8 cellular contexts compared by ENCODE assay signal in the genomic region with DNA sequence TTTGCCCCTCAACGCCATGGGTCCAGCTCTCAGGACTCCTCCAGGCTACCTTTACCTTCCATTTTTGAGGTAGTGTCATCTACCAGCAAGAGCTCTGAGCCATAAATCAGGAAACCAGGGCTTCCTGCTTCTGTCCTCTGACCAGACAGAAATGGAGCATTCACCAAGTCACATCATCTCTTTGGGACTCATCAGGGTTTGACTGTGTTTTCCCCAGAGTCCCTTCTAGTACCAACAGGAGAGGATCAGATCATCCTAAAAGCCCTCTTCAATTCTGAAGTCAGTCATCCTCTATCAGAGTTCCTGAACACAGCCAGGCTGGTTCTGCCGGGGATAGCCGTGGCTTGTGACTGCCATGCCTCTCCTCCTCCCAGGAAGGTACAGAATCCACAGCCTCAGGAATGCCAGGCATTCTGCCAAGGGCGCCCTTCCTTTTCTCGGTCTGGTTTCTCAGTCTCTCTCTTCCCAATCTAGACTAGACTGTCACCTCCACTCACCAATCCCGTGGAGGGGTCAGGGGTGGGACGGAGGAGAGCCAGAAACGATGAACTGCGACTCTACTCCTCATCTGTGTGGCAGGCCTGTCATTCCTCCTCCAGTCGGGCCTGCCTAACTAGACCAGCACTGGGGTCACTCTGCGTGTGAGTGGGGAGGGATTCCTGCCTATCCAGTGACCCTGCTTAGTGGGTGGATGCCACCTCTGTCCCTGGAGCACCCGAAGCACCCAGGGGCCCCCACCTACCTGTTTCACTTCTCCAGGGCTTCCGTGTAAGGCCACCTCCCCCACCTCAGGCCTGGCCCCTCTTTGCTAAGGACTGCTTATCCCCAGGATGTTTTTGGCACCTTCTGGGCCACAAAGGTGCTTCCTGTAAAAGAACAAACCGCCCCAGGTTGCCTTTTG. TPM values are rescaled to one million over a fixed set of nuclear protein-coding genes. Genes with fewer than 3 reads are reported as not detected.
A peak's percentile ranks its signal among the peaks of the same experiment; 100 is the strongest.
DNase-seq lines count a peak whose midpoint lies in the region; ATAC-seq, FAIRE-seq and TF ChIP-seq lines count a peak whose summit lies in the region.

No MANE protein-coding gene starts in this region.

- H4K20me1 ChIP-seq in GM12878 (ENCODE audit: control insufficient read depth, insufficient read depth) = no peaks in the 10 kb centered on the region
- no peaks in the 10 kb centered on the region for H4K20me1 ChIP-seq in HepG2 (ENCODE audit: insufficient read depth, low read length)

- H3K79me2 ChIP-seq in GM12878 (ENCODE audit: control insufficient read depth, insufficient read depth, low read length) = no peaks in the 10 kb centered on the region
- H3K79me2 ChIP-seq in HepG2 (ENCODE audit: insufficient read depth, low read length) = no peaks in the 10 kb centered on the region

- DNase-seq in Right ventricle myocardium superior (no peak), Right ventricle myocardium inferior (ENCODE audit: missing footprints) (no peak), NT2/D1 (ENCODE audit: low read depth, low spot score) (no peak), GM12878 (ENCODE audit: low read depth, low spot score) (no peak), HepG2 (ENCODE audit: low spot score) (peak; percentile 40), RKO (ENCODE audit: low spot score) (no peak), NCI-H2196 treated with DMSO at 0.1 percent for 48 hours (lab: John Stamatoyannopoulos, UW; ENCODE audit: unreplicated experiment) (no peak)

- FAIRE-seq in GM12878 (lab: Jason Lieb, UNC) (no peak), HepG2 (lab: Jason Lieb, UNC) (peak; percentile 32)

- intact Hi-C loops in Right ventricle myocardium superior (cut with DNase I) (no loop called here), Right ventricle myocardium inferior (cut with DNase I) (no loop called here), GM12878 (cut with micrococcal nuclease; ENCODE audit: unreplicated experiment) (no loop called here), HepG2 (cut with micrococcal nuclease; ENCODE audit: unreplicated experiment) (loop anchor here (1.0 kb wide), 2 partner anchors 9 to 41 kb away; no protein-coding TSS in a partner anchor)

- CTCF ChIA-PET in GM12878 (lab: Yijun Ruan, JAX) = interaction anchor here (0.7 to 32.0 kb wide), 5 partner anchors 8 to 405 kb away, joined by 3 to 939 read pairs (median 4); no protein-coding TSS in a partner anchor
- CTCF ChIA-PET in HepG2 (lab: Yijun Ruan, JAX; ENCODE audit: low intra/inter-chr PET ratio, low total read pairs) = no interaction called here

- H3K27ac ChIP-seq in GM12878 (ENCODE audit: control insufficient read depth, insufficient read depth) = peak overlapping the region; percentile 9
- H3K27ac ChIP-seq in HepG2 (ENCODE audit: extremely low read length, insufficient read depth, low read length) = peak overlapping the region; percentile 96
- H3K27ac ChIP-seq in temporal lobe (ENCODE audit: low read depth, low read length) = peak overlapping the region; percentile 98

- SMC1A ChIA-PET in GM12878 (lab: Charles Lee; ENCODE audit: uncharacterized antibody, unreplicated experiment) = interaction anchor here (0.6 to 10.3 kb wide), 11 partner anchors 14 to 482 kb away, joined by 3 to 85 read pairs (median 10); no protein-coding TSS in a partner anchor

- no peak for TF ChIP-seq CTCF in GM12878 (IDR thresholded peaks at IDR 0.05 in 2 of 3, conservative IDR thresholded peaks at IDR 0.05 in 1 of 3; ENCODE audit: control insufficient read depth in 2 of 3, extremely low read depth in 1 of 3, insufficient read depth in 1 of 3, low read depth in 3 of 3, low read length in 3 of 3)
- TF ChIP-seq CTCF in HepG2 (CRISPR knock-in tag; IDR thresholded peaks at IDR 0.05) = no peak; the same call in 1 of the 2 replicates

- peak overlapping the region; percentile 86 for H2AFZ ChIP-seq in GM12878 (ENCODE audit: control insufficient read depth, low read depth, low read length)
- peak overlapping the region; percentile 33 for H2AFZ ChIP-seq in HepG2 (ENCODE audit: low read length)

- peaks cover 22% of the 10 kb centered on the region for H3K4me1 ChIP-seq in NT2/D1 (ENCODE audit: insufficient read depth, insufficient read length)
- H3K4me1 ChIP-seq in GM12878 (ENCODE audit: control insufficient read depth, insufficient read depth, low read length) = peaks cover 30% of the 10 kb centered on the region
- H3K4me1 ChIP-seq in HepG2 (ENCODE audit: insufficient read depth, low read length) = peaks cover 95% of the 10 kb centered on the region

- H3K27me3 ChIP-seq in NT2/D1 (ENCODE audit: insufficient read depth, insufficient read length) = no peaks in the 10 kb centered on the region
- no peaks in the 10 kb centered on the region for H3K27me3 ChIP-seq in GM12878 (replicated peaks in 1 of 2; ENCODE audit: control insufficient read depth in 2 of 2, insufficient read depth in 2 of 2, low read length in 1 of 2)
- H3K27me3 ChIP-seq in HepG2 (ENCODE audit: control insufficient read depth in 1 of 2, insufficient read depth in 2 of 2, low read length in 2 of 2) = no peaks in the 10 kb centered on the region

- no peak for TF ChIP-seq RAD21 in GM12878 (IDR thresholded peaks at IDR 0.05; ENCODE audit: insufficient read depth, low read depth, low read length)
- no peak for TF ChIP-seq RAD21 in HepG2 (CRISPR knock-in tag; IDR thresholded peaks at IDR 0.05)

- no peak for TF ChIP-seq EP300 in GM12878 (IDR thresholded peaks at IDR 0.05; ENCODE audit: borderline replicate concordance in 1 of 2, control insufficient read depth in 1 of 2, low read depth in 2 of 2, low read length in 2 of 2)
- peak in 1 of 2 experiments; percentile 10; a peak in 1 of 4 replicates for TF ChIP-seq EP300 in HepG2 (IDR thresholded peaks at IDR 0.05; ENCODE audit: low read depth in 2 of 2, low read length in 2 of 2)
- no peak for TF ChIP-seq EP300 in HepG2 (CRISPR knock-in tag; IDR thresholded peaks at IDR 0.05; ENCODE audit: borderline replicate concordance)

- no peak overlapping the region for H3K4me3 ChIP-seq in NT2/D1 (ENCODE audit: insufficient read length, low read depth)
- no peak overlapping the region for H3K4me3 ChIP-seq in GM12878
- peak overlapping the region; percentile 53 to 76 (median 57) for H3K4me3 ChIP-seq in HepG2 (replicated peaks in 1 of 3; ENCODE audit: insufficient read depth in 1 of 3, low read depth in 2 of 3, low read length in 3 of 3)

- ATAC-seq in Right ventricle myocardium superior (ENCODE audit: poor library complexity) (peak; percentile 14), Right ventricle myocardium inferior (no peak), GM12878 (peak; percentile 12), HepG2 (peak; percentile 63)

- WGBS in GM12878 (ENCODE audit: insufficient coverage, insufficient replicate concordance, low lambda C conversion rate, missing lambda C conversion rate) = 20% methylated on average over 12 of the region's 14 CpGs
- WGBS in HepG2 (ENCODE audit: low lambda C conversion rate) = 0% methylated on average over 12 of the region's 14 CpGs

- POLR2A ChIA-PET in GM12878 (lab: Charles Lee) (interaction anchor here (0.9 to 3.5 kb wide), 5 partner anchors 11 to 46 kb away, joined by 3 to 15 read pairs (median 3); no protein-coding TSS in a partner anchor), HepG2 (lab: Yijun Ruan, JAX) (interaction anchor here (0.6 to 8.1 kb wide), 19 partner anchors 8 to 594 kb away, joined by 3 to 204 read pairs (median 6); partner anchors contain the start of genes CCNL1, SSR3 and TIPARP)

- no peaks in the 10 kb centered on the region for H3K9me3 ChIP-seq in NT2/D1 (ENCODE audit: insufficient read depth, low read length)
- no peaks in the 10 kb centered on the region for H3K9me3 ChIP-seq in GM12878 (replicated peaks; ENCODE audit: control insufficient read depth, insufficient read depth, low read length)
- H3K9me3 ChIP-seq in HepG2 (ENCODE audit: low read length) = no peaks in the 10 kb centered on the region

- TF ChIP-seq POLR2A in GM12878 (IDR thresholded peaks at IDR 0.05; ENCODE audit: low read depth, low read length) (no peak), HepG2 (IDR thresholded peaks at IDR 0.05; ENCODE audit: insufficient read depth in 1 of 2, low read depth in 2 of 2, low read length in 2 of 2) (peak in 1 of 2 experiments; percentile 60)

- no TSS peak for BruUV-seq in GM12878 (replicated peaks; lab: Mats Ljungman, UMichigan)
- TSS peak; percentile 96 for BruUV-seq in HepG2 (replicated peaks; lab: Mats Ljungman, UMichigan)

- H3K9ac ChIP-seq in NT2/D1 (ENCODE audit: insufficient read length, low read depth) (peak overlapping the region; percentile 32), GM12878 (ENCODE audit: control insufficient read depth, insufficient read depth, low read length) (no peak overlapping the region), HepG2 (ENCODE audit: insufficient read depth, low read depth, low read length) (peak overlapping the region; percentile 87)

- RAD21 ChIA-PET in GM12878 (lab: Charles Lee; ENCODE audit: unreplicated experiment) = interaction anchor here (0.8 to 13.8 kb wide), 7 partner anchors 8 to 574 kb away, joined by 3 to 153 read pairs (median 5); partner anchors contain the start of gene SSR3

- no peaks in the 10 kb centered on the region for H3K36me3 ChIP-seq in NT2/D1 (ENCODE audit: insufficient read depth, insufficient read length, low read length)
- no peaks in the 10 kb centered on the region for H3K36me3 ChIP-seq in GM12878 (ENCODE audit: control insufficient read depth in 2 of 2, insufficient read depth in 2 of 2, low read length in 1 of 2)
- H3K36me3 ChIP-seq in HepG2 (replicated peaks in 1 of 2; ENCODE audit: control insufficient read depth in 1 of 2, insufficient read depth in 2 of 2, low read length in 2 of 2) = no peaks in the 10 kb centered on the region

- in situ Hi-C loops in GM12878 (cut with MboI) = loop anchor here (25.0 kb wide), 1 partner anchor 967 kb away; no protein-coding TSS in a partner anchor
- in situ Hi-C loops in HepG2 (cut with HindIII; ENCODE audit: extremely low pct_ligation_motif_present, low pct_unique_long_range_greater_than_20kb) = loop anchor here (5.0 kb wide), 1 partner anchor 37 kb away; no protein-coding TSS in a partner anchor

- H3K4me2 ChIP-seq in GM12878 (ENCODE audit: control insufficient read depth, insufficient read depth) = peak overlapping the region; percentile 20; the same call in 1 of the 2 replicates
- H3K4me2 ChIP-seq in HepG2 (ENCODE audit: low read depth, low read length) = peak overlapping the region; percentile 98

RNA-seq across cellular contexts. Expression of gene CCNL1, which starts 30.9 kb away (rescaled TPM):
- 20.2 TPM for total RNA-seq in Right ventricle myocardium superior
- 21.2 TPM for total RNA-seq in Right ventricle myocardium inferior
- total RNA-seq in GM12878 (2013; cell fraction: nucleolus; rRNA removed) = 786 and 840 TPM in 2 replicates
- total RNA-seq in GM12878 (2014; rRNA removed) = 173 and 180 TPM in 2 replicates
- 125 and 134 TPM in 2 replicates for total RNA-seq in GM12878 (2014; rRNA removed; fragmentation: Illumina TruSeq; extraction: Trizol)
- 105 and 107 TPM in 2 replicates for total RNA-seq in GM12878 (2021)
- 92.3 TPM for polyA plus RNA-seq in GM12878 (2011; ENCODE audit: low read depth)
- 174 and 236 TPM in 2 replicates for polyA plus RNA-seq in GM12878 (2011; rRNA removed)
- polyA plus RNA-seq in GM12878 (2011; cell fraction: cytosol; rRNA removed) = 54.9 and 72.4 TPM in 2 replicates
- polyA plus RNA-seq in GM12878 (2011; cell fraction: nucleus; rRNA removed) = 732 and 1,003 TPM in 2 replicates
- 101 and 129 TPM in 2 replicates for polyA plus RNA-seq in GM12878 (2012)
- 119 and 153 TPM in 2 replicates for polyA plus RNA-seq in GM12878 (2014; fragmentation: Illumina TruSeq; extraction: Trizol)
- polyA plus RNA-seq in GM12878 (2014; fragmentation: Nextera tagmentation; extraction: Ambion mirVana) = 10 to 100 TPM; 22.2 to 39.8 TPM
- polyA plus RNA-seq in GM12878 (2014; rRNA removed) = 127 and 135 TPM in 2 replicates
- polyA plus RNA-seq in GM12878 (2016; fragmentation: Nextera tagmentation; extraction: Ambion mirVana) = 100 to 1,000 TPM in 1 of 2 experiments, 10 to 100 TPM in 1; 85.1 to 111 TPM
- polyA minus RNA-seq in GM12878 (2011; rRNA and poly(A)+ RNA removed) = 159 and 190 TPM in 2 replicates
- 50.1 and 54.2 TPM in 2 replicates for polyA minus RNA-seq in GM12878 (2011; cell fraction: cytosol; rRNA and poly(A)+ RNA removed)
- 1,045 and 1,316 TPM in 2 replicates for polyA minus RNA-seq in GM12878 (2011; cell fraction: nucleus; rRNA and poly(A)+ RNA removed)
- total RNA-seq in HepG2 (2016; rRNA removed; fragmentation: Illumina TruSeq; extraction: Trizol) = 23.5 and 151 TPM in 2 replicates
- 18.9 and 19.9 TPM in 2 replicates for total RNA-seq in HepG2 (2016; cell fraction: cytosol; rRNA removed; fragmentation: Illumina TruSeq; extraction: Trizol; ENCODE audit: low read depth)
- total RNA-seq in HepG2 (2016; cell fraction: insoluble cytoplasmic fraction; rRNA removed; fragmentation: Illumina TruSeq; extraction: Trizol) = 22.0 and 151 TPM in 2 replicates
- total RNA-seq in HepG2 (2016; cell fraction: membrane; rRNA removed; fragmentation: Illumina TruSeq; extraction: Trizol) = 19.5 and 22.9 TPM in 2 replicates
- 552 TPM in 2 replicates for total RNA-seq in HepG2 (2016; cell fraction: nucleus; rRNA removed; fragmentation: Illumina TruSeq; extraction: Trizol)
- polyA plus RNA-seq in HepG2 (2011; rRNA removed) = 303 and 309 TPM in 2 replicates
- polyA plus RNA-seq in HepG2 (2011; cell fraction: cytosol; rRNA removed) = 35.9 and 39.3 TPM in 2 replicates
- 1,033 and 1,155 TPM in 2 replicates for polyA plus RNA-seq in HepG2 (2011; cell fraction: nucleus; rRNA removed)
- polyA plus RNA-seq in HepG2 (2012) = 118 and 121 TPM in 2 replicates
- 4.9 and 6.1 TPM in 2 replicates for polyA plus RNA-seq in HepG2 (2016; cell fraction: cytosol; fragmentation: Illumina TruSeq; extraction: Trizol; ENCODE audit: low read depth)
- 26.1 and 28.4 TPM in 2 replicates for polyA plus RNA-seq in HepG2 (2016; cell fraction: insoluble cytoplasmic fraction; fragmentation: Illumina TruSeq; extraction: Trizol; ENCODE audit: low read depth)
- 6.6 and 9.0 TPM in 2 replicates for polyA plus RNA-seq in HepG2 (2016; cell fraction: membrane; fragmentation: Illumina TruSeq; extraction: Trizol; ENCODE audit: low read depth)
- 607 and 612 TPM in 2 replicates for polyA plus RNA-seq in HepG2 (2016; cell fraction: nucleus; fragmentation: Illumina TruSeq; extraction: Trizol; ENCODE audit: insufficient read depth, low read depth)
- polyA minus RNA-seq in HepG2 (2011; rRNA and poly(A)+ RNA removed; ENCODE audit: low replicate concordance) = 138 and 193 TPM in 2 replicates
- polyA minus RNA-seq in HepG2 (2011; cell fraction: cytosol; rRNA and poly(A)+ RNA removed) = 30.6 and 49.5 TPM in 2 replicates
- 1,410 and 1,557 TPM in 2 replicates for polyA minus RNA-seq in HepG2 (2011; cell fraction: nucleus; rRNA and poly(A)+ RNA removed)
- total RNA-seq in temporal lobe = 68.1 TPM

Comparison
In these comparisons a context has a peak if more than half of its experiments do, and no peak if none do; other contexts are left out.
1. H3K4me3 ChIP-seq: peak in HepG2 (3 of 3); none in NT2/D1 (single experiment) and GM12878 (single experiment).
2. H3K27ac ChIP-seq: peak in every context shown above with its lines; median percentile 98 in temporal lobe; 96 in HepG2; 9 in GM12878.